In genomic region chr2:85670416-85670815, GRCh38 we compare ENCODE assay signal across 6 cellular contexts. TPM values are rescaled to one million over a fixed set of nuclear protein-coding genes. Genes with fewer than 3 reads are reported as not detected.
"Had no signal": no experiment of that assay in that cellular context is flagged by ENCODE, and none has a peak within 500 bp of the region (broad histone marks: within the 10 kb centered on the region; RNA-seq: fewer than 3 reads in every experiment).

No MANE protein-coding gene starts in this region.

RNA-seq across cellular contexts. Expression of gene SFTPB, which starts 2.4 kb away (rescaled TPM):
- total RNA-seq: LHCN-M2, NCI-H460, PC-3, SJSA1 had no signal
- polyA plus RNA-seq: SK-N-SH had no signal

RNA-seq across cellular contexts. Expression of gene GNLY, which starts 23.7 kb away (rescaled TPM):
- total RNA-seq: LHCN-M2, MCF 10A, NCI-H460, PC-3, SJSA1 had no signal
- polyA plus RNA-seq: SK-N-SH had no signal
